12 cellular contexts compared by ENCODE assay signal in the genomic region with DNA sequence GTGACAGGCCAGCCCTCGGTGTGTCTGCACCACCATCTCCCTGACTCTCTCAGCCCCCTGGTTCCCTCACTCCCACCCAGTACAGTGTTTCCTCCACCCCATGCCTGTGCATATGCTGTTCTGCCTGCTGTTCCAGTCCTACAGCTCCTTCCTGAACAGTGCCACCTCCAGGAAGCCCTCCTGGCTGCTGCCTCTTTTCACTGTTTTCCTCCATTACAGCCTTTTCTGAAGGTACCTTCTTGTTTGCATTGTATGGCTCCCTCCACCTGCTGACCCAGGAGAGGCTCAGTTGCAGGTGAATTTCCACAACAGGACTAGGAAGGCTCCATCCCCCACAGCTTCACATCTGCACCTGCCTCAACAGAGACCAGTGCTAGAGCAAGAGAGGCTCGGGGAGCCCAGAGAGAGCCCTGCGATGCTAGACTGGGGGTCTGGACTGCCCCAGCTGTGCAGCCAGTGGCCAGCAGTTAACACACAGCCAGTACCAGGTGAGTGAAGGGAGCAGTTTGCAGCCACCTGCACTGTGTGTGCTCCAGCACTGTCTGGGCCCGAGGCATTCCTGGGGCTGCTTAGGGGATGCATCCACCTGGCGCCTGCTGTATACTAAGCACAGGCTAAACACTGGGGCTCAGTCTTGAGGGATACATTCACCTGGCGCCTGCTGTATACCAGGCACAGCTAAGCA.
"Had no signal": no experiment of that assay in that cellular context is flagged by ENCODE, and none has a peak within 500 bp of the region (broad histone marks: within the 10 kb centered on the region; RNA-seq: fewer than 3 reads in every experiment).

No MANE protein-coding gene starts in this region.

- H3K36me3 ChIP-seq: cardiac muscle cell, left lung, upper lobe of left lung had no signal

- H3K4me1 ChIP-seq: left lung, parathyroid adenoma had no signal

- H3K9me3 ChIP-seq: left lung, upper lobe of left lung had no signal

- H3K4me1 Mint-ChIP-seq: activated B cell treated with CpG ODN at 0.5 μM for 24 hours; activated CD4-positive, alpha-beta T cell treated with anti-CD3 and anti-CD28 coated beads, Interleukin-2, amount 10 ng/mL, durations not matched to agents 24 days and 14 days had no signal

- H3K27ac Mint-ChIP-seq: activated B cell treated with CpG ODN at 0.5 μM for 24 hours; activated CD4-positive, alpha-beta T cell treated with anti-CD3 and anti-CD28 coated beads, Interleukin-2, amount 10 ng/mL, durations not matched to agents 24 days and 14 days; nephron had no signal

- H3K9me3 Mint-ChIP-seq: activated B cell treated with CpG ODN at 0.5 μM for 24 hours; activated CD4-positive, alpha-beta T cell treated with anti-CD3 and anti-CD28 coated beads, Interleukin-2, amount 10 ng/mL, durations not matched to agents 24 days and 14 days had no signal

- H3K4me3 Mint-ChIP-seq: activated B cell treated with CpG ODN at 0.5 μM for 24 hours; activated CD4-positive, alpha-beta T cell treated with anti-CD3 and anti-CD28 coated beads, Interleukin-2, amount 10 ng/mL, durations not matched to agents 24 days and 14 days; nephron had no signal

- ATAC-seq: left lung had no signal

- H3K27me3 Mint-ChIP-seq: activated CD4-positive, alpha-beta T cell treated with anti-CD3 and anti-CD28 coated beads, Interleukin-2, amount 10 ng/mL, durations not matched to agents 24 days and 14 days had no signal

- H3K4me3 ChIP-seq: cardiac muscle cell, left lung, upper lobe of left lung had no signal

- DNase-seq: activated B cell treated with CpG ODN at 0.5 μM for 24 hours; activated CD4-positive, alpha-beta T cell treated with anti-CD3 and anti-CD28 coated beads, Interleukin-2, amount 10 ng/mL, durations not matched to agents 24 days and 14 days; activated naive CD4-positive, alpha-beta T cell treated with Interleukin-2 at 50 U/mL for 16 hours; foreskin melanocyte; mesenchymal stem cell; stimulated activated CD4-positive, alpha-beta T cell treated with anti-CD3 and anti-CD28 coated beads, Interleukin-2, amount 100 ng/mL, for 48 hours; stimulated activated naive CD4-positive, alpha-beta T cell treated with Interleukin-2 at 50 U/mL for 16 hours; upper lobe of left lung had no signal

- H3K27ac ChIP-seq: cardiac muscle cell, left lung, parathyroid adenoma, upper lobe of left lung had no signal

- H3K9ac ChIP-seq: parathyroid adenoma had no signal
